In the genomic region with DNA sequence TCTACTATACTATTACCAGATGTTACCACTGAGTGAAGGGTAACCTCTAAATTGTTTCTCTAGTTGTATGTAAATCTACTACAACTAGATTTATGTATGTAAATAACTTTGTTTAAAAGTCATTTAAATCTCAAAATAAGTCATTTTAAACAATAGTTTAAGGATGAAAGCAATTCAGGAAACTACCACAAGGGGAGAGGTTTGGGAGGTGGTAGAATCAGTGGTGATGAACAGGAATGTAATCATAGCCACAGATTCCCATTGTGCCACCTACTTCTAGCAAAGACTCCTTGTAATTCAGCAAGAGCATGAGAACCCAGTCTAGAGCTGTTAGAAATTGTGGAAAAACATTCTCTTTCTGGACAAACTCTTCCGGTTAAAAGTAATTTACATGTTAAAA, we compare ENCODE assay signal across 14 cellular contexts.
DNase-seq lines count a peak whose midpoint lies in the region; ATAC-seq and TF ChIP-seq lines count a peak whose summit lies in the region.
"Had no signal": no experiment of that assay in that cellular context is flagged by ENCODE, and none has a peak within 500 bp of the region (broad histone marks: within the 10 kb centered on the region; RNA-seq: fewer than 3 reads in every experiment).

No MANE protein-coding gene starts in this region.

- no peaks in the 10 kb centered on the region for H3K36me3 ChIP-seq in KMS-11 (ENCODE audit: insufficient read depth)
- H3K36me3 ChIP-seq in mesendoderm (ENCODE audit: control insufficient read depth, insufficient read depth, low read length) = no peaks in the 10 kb centered on the region
- H3K36me3 ChIP-seq: heart right ventricle, tibial artery had no signal

- no peaks in the 10 kb centered on the region for H3K27me3 ChIP-seq in KMS-11 (ENCODE audit: insufficient read depth, low read depth)
- no peaks in the 10 kb centered on the region for H3K27me3 ChIP-seq in mesendoderm (ENCODE audit: insufficient read depth, low read length, poor library complexity)
- H3K27me3 ChIP-seq: heart right ventricle, tibial artery had no signal

- H3K4me2 ChIP-seq in KMS-11 (no peak overlapping the region), mesendoderm (ENCODE audit: low read length) (no peak overlapping the region)

- H4K20me1 ChIP-seq in KMS-11 (ENCODE audit: insufficient read depth) = no peaks in the 10 kb centered on the region

- H3K9ac ChIP-seq in KMS-11 (no peak overlapping the region), mesendoderm (ENCODE audit: low read length) (no peak overlapping the region)

- H3K4me3 ChIP-seq in KMS-11 (IDR thresholded peaks at IDR 0.05; ENCODE audit: insufficient read depth, low read depth, low read length) = no peak overlapping the region
- no peak overlapping the region for H3K4me3 ChIP-seq in cardiac fibroblast (replicated peaks in 1 of 2; ENCODE audit: low read depth in 2 of 2, low read length in 2 of 2)
- H3K4me3 ChIP-seq in mesendoderm (ENCODE audit: low read length) = no peak overlapping the region
- H3K4me3 ChIP-seq: heart right ventricle, tibial artery had no signal

- no peak overlapping the region for H3K18ac ChIP-seq in mesendoderm (ENCODE audit: low read length)

- H3K4ac ChIP-seq in mesendoderm (ENCODE audit: low read depth, low read length) = no peak overlapping the region

- H2AK5ac ChIP-seq in mesendoderm (ENCODE audit: low read length) = no peak overlapping the region

- no peak overlapping the region for H3K56ac ChIP-seq in mesendoderm (ENCODE audit: low read length)

- TF ChIP-seq CTCF in KMS-11 (conservative IDR thresholded peaks at IDR 0.05; ENCODE audit: low read depth, low read length) (peak; percentile 22; the same call in 1 of the 2 replicates), cardiac fibroblast (IDR thresholded peaks at IDR 0.05; ENCODE audit: low read depth, low read length) (peak; percentile 58), GM10266 (IDR thresholded peaks at IDR 0.05; ENCODE audit: control insufficient read depth, insufficient read depth, low read depth, missing control alignments) (no peak)

- no peaks in the 10 kb centered on the region for H3K79me1 ChIP-seq in mesendoderm (ENCODE audit: low read length)

- no peak overlapping the region for H2BK15ac ChIP-seq in mesendoderm (replicated peaks; ENCODE audit: low read depth)

- no CpG with 5 or more reads among the region's 1 CpG for WGBS in mesendoderm (ENCODE audit: extremely low coverage, insufficient coverage, low lambda C conversion rate)

- no peak overlapping the region for H2AFZ ChIP-seq in KMS-11 (ENCODE audit: low read depth)

- H3K79me2 ChIP-seq in KMS-11 (ENCODE audit: insufficient read depth, low read depth) (no peaks in the 10 kb centered on the region), mesendoderm (ENCODE audit: control insufficient read depth, insufficient read depth, low read length) (no peaks in the 10 kb centered on the region)

- H3K23ac ChIP-seq in mesendoderm (ENCODE audit: low read length) = no peak overlapping the region

- no peak overlapping the region for H2BK120ac ChIP-seq in mesendoderm (ENCODE audit: low read depth, low read length)

- H4K8ac ChIP-seq in mesendoderm (ENCODE audit: low read depth, low read length) = no peak overlapping the region

- no peak for ATAC-seq in HG02973 (IDR thresholded peaks at IDR 0.05; ENCODE audit: unreplicated experiment)
- ATAC-seq: heart right ventricle had no signal

- DNase-seq in EL (peak; percentile 5), cardiac fibroblast (ENCODE audit: low read depth in 2 of 2) (peak; percentile 10 to 32), mesendoderm (peak; percentile 47), GM10266 (ENCODE audit: extremely low spot score) (no peak), retina (no peak), RPMI8226 (no peak)
- DNase-seq: activated CD4-positive, CD25-positive, alpha-beta regulatory T cell; heart right ventricle; KBM-7; midbrain; Right ventricle myocardium superior; tibial artery had no signal

- H2BK5ac ChIP-seq in mesendoderm (ENCODE audit: low read length) = no peak overlapping the region

- no peak overlapping the region for H4K5ac ChIP-seq in mesendoderm (ENCODE audit: low read length)

- H3K4me1 ChIP-seq in KMS-11 (ENCODE audit: low read depth, poor library complexity, severe bottlenecking) = no peaks in the 10 kb centered on the region
- no peaks in the 10 kb centered on the region for H3K4me1 ChIP-seq in mesendoderm (ENCODE audit: control insufficient read depth, low read depth, low read length)
- H3K4me1 ChIP-seq: heart right ventricle, tibial artery had no signal

- H3K27ac ChIP-seq in KMS-11 (no peak overlapping the region), mesendoderm (ENCODE audit: low read depth, low read length) (no peak overlapping the region)
- H3K27ac ChIP-seq: heart right ventricle, tibial artery had no signal

Comparison
In these comparisons a context has a peak if more than half of its experiments do, and no peak if none do; other contexts are left out.
1. DNase-seq: peak in EL (single experiment), cardiac fibroblast (2 of 2) and mesendoderm (single experiment); none in GM10266 (single experiment), retina (single experiment) and RPMI8226 (single experiment).